In the genomic region with DNA sequence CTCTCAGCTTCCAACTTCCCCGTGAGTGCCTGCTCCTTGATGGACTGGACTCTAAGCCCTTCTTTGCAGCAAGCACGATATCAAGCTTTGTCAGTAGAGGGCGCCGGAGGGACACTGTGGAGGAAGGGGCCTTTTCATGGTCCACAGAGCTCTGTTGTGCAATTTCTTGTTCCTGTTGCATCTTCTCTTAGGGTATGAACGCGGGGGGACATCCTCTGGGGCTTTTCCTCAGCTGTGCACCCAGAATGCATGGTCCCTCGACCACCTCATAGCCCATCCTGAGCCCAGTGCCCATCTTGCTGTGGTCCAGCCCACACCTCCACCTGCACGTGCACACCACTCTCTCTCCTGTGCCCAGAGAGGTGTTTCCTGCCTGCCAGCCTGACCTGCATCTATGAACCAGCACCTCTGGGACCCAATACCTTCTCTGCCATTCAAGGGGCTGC, we compare ENCODE assay signal across 8 cellular contexts.
A peak's percentile ranks its signal among the peaks of the same experiment; 100 is the strongest.
DNase-seq lines count a peak whose midpoint lies in the region; ATAC-seq, FAIRE-seq and TF ChIP-seq lines count a peak whose summit lies in the region.

No MANE protein-coding gene starts in this region.

- DNase-seq in HEK293T (ENCODE audit: extremely low spot score): peak; percentile 81
- peak; percentile 72 to 79 for DNase-seq in NCI-H524 (lab: John Stamatoyannopoulos, UW)
- peak; percentile 26 for DNase-seq in activated CD4-positive, alpha-beta T cell treated with anti-CD3 and anti-CD28 coated beads, Interleukin-2, amount 50 U/mL, for 4 hours
- DNase-seq in H1 (ENCODE audit: low read depth in 1 of 2, low spot score in 2 of 2): peak; percentile 62 to 98
- peak; percentile 78 to 85 for DNase-seq in lung microvascular endothelial cell (ENCODE audit: low read depth in 2 of 2)
- DNase-seq in stimulated activated CD8-positive, alpha-beta memory T cell treated with anti-CD3 and anti-CD28 coated beads, Interleukin-2, amount 100 ng/mL, for 48 hours (ENCODE audit: low read depth in 2 of 2): peak; percentile 55 to 72

- peak; percentile 79 to 94 (median 93) for TF ChIP-seq CTCF in H1 (IDR thresholded peaks at IDR 0.05; ENCODE audit: control extremely low read depth in 1 of 3, insufficient read depth in 1 of 3, low read depth in 1 of 3, low read length in 3 of 3)

- H3K56ac ChIP-seq in H1 (replicated peaks; ENCODE audit: insufficient read length, low read depth, low read length): no peak overlapping the region

- ATAC-seq in GM21619 (IDR thresholded peaks at IDR 0.05; ENCODE audit: unreplicated experiment): no peak

- no peaks in the 10 kb centered on the region for H3K79me1 ChIP-seq in H1 (ENCODE audit: low read depth, low read length)

- TF ChIP-seq EP300 in H1 (IDR thresholded peaks at IDR 0.05; ENCODE audit: borderline replicate concordance in 1 of 2, low read depth in 2 of 2, low read length in 2 of 2): no peak

- no peaks in the 10 kb centered on the region for H3K36me3 ChIP-seq in BLaER1 treated with 17β-estradiol and CSF1 and Interleukin-3, amounts not matched to agents 10 nM and 100 nM
- no peaks in the 10 kb centered on the region for H3K36me3 ChIP-seq in H1 (ENCODE audit: control insufficient read depth in 2 of 4, insufficient read depth in 4 of 4, low read length in 3 of 4)

- H2BK12ac ChIP-seq in H1 (ENCODE audit: low read depth, low read length): peak overlapping the region; percentile 89; the same call in 1 of the 2 replicates

- H4K91ac ChIP-seq in H1 (replicated peaks; ENCODE audit: insufficient read length, low read length): peak overlapping the region; percentile 86

- peak overlapping the region; percentile 72 for H4K5ac ChIP-seq in H1 (ENCODE audit: insufficient read length, low read depth, low read length)

- H3K9ac ChIP-seq in BLaER1 treated with 17β-estradiol and CSF1 and Interleukin-3, amounts not matched to agents 10 nM and 100 nM: peak overlapping the region in 8 of 11 experiments; percentile 43 to 70 (median 62); a peak in 15 of 22 replicates
- no peak overlapping the region for H3K9ac ChIP-seq in H1 (replicated peaks in 1 of 4; ENCODE audit: extremely low read depth in 1 of 4, low read depth in 3 of 4, low read length in 3 of 4)

- peak overlapping the region; percentile 47 for H3K4ac ChIP-seq in H1 (replicated peaks; ENCODE audit: insufficient read length, low read depth, low read length)

- H3K18ac ChIP-seq in H1 (ENCODE audit: extremely low read depth, low read length): peak overlapping the region; percentile 64; the same call in 1 of the 2 replicates

- CTCF ChIA-PET in HEK293T (lab: Yijun Ruan, JAX): interaction anchor here (0.6 to 1.1 kb wide), 10 partner anchors 13 to 587 kb away, joined by 3 to 5 read pairs (median 4); no protein-coding TSS in a partner anchor
- CTCF ChIA-PET in H1 (lab: Charles Lee; ENCODE audit: partially characterized antibody): interaction anchor here (0.6 to 3.4 kb wide), 58 partner anchors 8 to 559 kb away, joined by 3 to 24 read pairs (median 4); no protein-coding TSS in a partner anchor

- H3K27ac ChIP-seq in BLaER1 treated with 17β-estradiol and CSF1 and Interleukin-3, amounts not matched to agents 10 nM and 100 nM: peak overlapping the region in 10 of 11 experiments; percentile 50 to 86 (median 79); a peak in 20 of 22 replicates
- peak overlapping the region; percentile 48 for H3K27ac ChIP-seq in H1 (ENCODE audit: low read depth, low read length)

- H3K27me3 ChIP-seq in BLaER1 treated with 17β-estradiol and CSF1 and Interleukin-3, amounts not matched to agents 10 nM and 100 nM: no peaks in the 10 kb centered on the region
- no peaks in the 10 kb centered on the region for H3K27me3 ChIP-seq in H1 (replicated peaks in 1 of 4; ENCODE audit: control insufficient read depth in 3 of 4, extremely low read depth in 1 of 4, insufficient read depth in 3 of 4, low read length in 3 of 4)

- H2BK120ac ChIP-seq in H1 (replicated peaks; ENCODE audit: low read depth, low read length): peak overlapping the region; percentile 56

- peak overlapping the region; percentile 51 to 94 (median 76); a peak in 21 of 22 replicates for H3K4me2 ChIP-seq in BLaER1 treated with 17β-estradiol and CSF1 and Interleukin-3, amounts not matched to agents 10 nM and 100 nM
- H3K4me2 ChIP-seq in H1 (ENCODE audit: insufficient read depth in 1 of 2, low read depth in 2 of 2, low read length in 2 of 2): no peak overlapping the region

- H3K4me3 ChIP-seq in BLaER1 treated with 17β-estradiol and CSF1 and Interleukin-3, amounts not matched to agents 10 nM and 100 nM: no peak overlapping the region
- no peak overlapping the region for H3K4me3 ChIP-seq in H1 (ENCODE audit: extremely low read depth in 1 of 4, insufficient read depth in 2 of 4, low read depth in 3 of 4, low read length in 4 of 4)

- POLR2A ChIA-PET in HEK293T (lab: Yijun Ruan, JAX) (no interaction called here), H1 (lab: Charles Lee; ENCODE audit: partially characterized antibody) (interaction anchor here (0.9 to 1.0 kb wide), 2 partner anchors 18 to 65 kb away, joined by 3 read pairs; no protein-coding TSS in a partner anchor)

- H3K23me2 ChIP-seq in H1 (ENCODE audit: low read depth, low read length): no peaks in the 10 kb centered on the region

- peak; percentile 81 for FAIRE-seq in H1 (lab: Jason Lieb, UNC)

- peaks cover 8 to 20% (median 16%) of the 10 kb centered on the region in 10 experiments for H3K4me1 ChIP-seq in BLaER1 treated with 17β-estradiol and CSF1 and Interleukin-3, amounts not matched to agents 10 nM and 100 nM
- no peaks in the 10 kb centered on the region; a peak in 2 of 7 replicates for H3K4me1 ChIP-seq in H1 (replicated peaks in 1 of 4; ENCODE audit: control insufficient read depth in 3 of 4, insufficient read depth in 4 of 4, low read length in 3 of 4)

- H2BK5ac ChIP-seq in H1 (ENCODE audit: low read depth, low read length): peak overlapping the region; percentile 74; the same call in 1 of the 2 replicates

- peaks cover 21 to 35% (median 30%) of the 10 kb centered on the region in 11 experiments for H3K9me3 ChIP-seq in BLaER1 treated with 17β-estradiol and CSF1 and Interleukin-3, amounts not matched to agents 10 nM and 100 nM (replicated peaks in 1 of 11)
- H3K9me3 ChIP-seq in H1 (ENCODE audit: insufficient read depth in 2 of 2, low read depth in 1 of 2, low read length in 1 of 2): peaks cover 5 to 6% of the 10 kb centered on the region in 2 experiments; a peak in 1 of 4 replicates

- H3K79me2 ChIP-seq in H1 (ENCODE audit: control insufficient read depth in 1 of 2, insufficient read depth in 2 of 2, low read length in 2 of 2): no peaks in the 10 kb centered on the region

- H4K8ac ChIP-seq in H1 (ENCODE audit: extremely low read depth, insufficient read depth, low read length): peak overlapping the region; percentile 54; the same call in 1 of the 2 replicates

- 0 out of 2 replicates have a peak overlapping the region, but pooled peaks have one; percentile 25 for H2BK15ac ChIP-seq in H1 (ENCODE audit: low read length)

- peak; percentile 96 to 97 for TF ChIP-seq RAD21 in H1 (IDR thresholded peaks at IDR 0.05 in 1 of 2, conservative IDR thresholded peaks at IDR 0.05 in 1 of 2; ENCODE audit: low read depth in 2 of 2, low read length in 2 of 2)

- H3K14ac ChIP-seq in H1 (ENCODE audit: insufficient read length): no peak overlapping the region

- no peak overlapping the region for H2AK5ac ChIP-seq in H1 (ENCODE audit: low read depth, low read length)

- H4K20me1 ChIP-seq in BLaER1 treated with 17β-estradiol and CSF1 and Interleukin-3, amounts not matched to agents 10 nM and 100 nM: no peaks in the 10 kb centered on the region
- no peaks in the 10 kb centered on the region for H4K20me1 ChIP-seq in H1 (replicated peaks in 1 of 2; ENCODE audit: control insufficient read depth in 1 of 2, insufficient read depth in 2 of 2, low read length in 2 of 2)

- no peak for TF ChIP-seq POLR2A in H1 (IDR thresholded peaks at IDR 0.05; ENCODE audit: control extremely low read depth in 1 of 2, low read depth in 2 of 2, low read length in 2 of 2)

- no peak overlapping the region for H3K23ac ChIP-seq in H1 (ENCODE audit: insufficient read length)

- WGBS in H1 (ENCODE audit: extremely low coverage in 1 of 2, insufficient coverage in 1 of 2, insufficient read length in 1 of 2, insufficient replicate concordance in 2 of 2, low coverage in 1 of 2, low lambda C conversion rate in 2 of 2, missing lambda C conversion rate in 1 of 2), 2 experiments: 18% methylated on average over 6 of the region's 8 CpGs; no CpG with 5 or more reads in 1 of the 2 experiments

- H2BK20ac ChIP-seq in H1 (ENCODE audit: low read length): no peak overlapping the region

- peak overlapping the region; percentile 82; the same call in 1 of the 2 replicates for H2AFZ ChIP-seq in H1 (ENCODE audit: low read length)

TF ChIP-seq in HEK293T, 16 proteins besides CTCF, POLR2A, EP300 and RAD21:
- TF ChIP-seq TARDBP (IDR thresholded peaks at IDR 0.05) (no peak), PKNOX1 (IDR thresholded peaks at IDR 0.05) (peak; percentile 36; the same call in 1 of the 2 replicates), FOXK2 (IDR thresholded peaks at IDR 0.05) (no peak)

TF ChIP-seq in H1, 55 proteins besides CTCF, POLR2A, EP300 and RAD21 (continues in another document):
- TF ChIP-seq RFX5 (IDR thresholded peaks at IDR 0.05; ENCODE audit: borderline replicate concordance, low read depth, low read length) (no peak), TEAD4 (IDR thresholded peaks at IDR 0.05; ENCODE audit: low read depth, low read length) (no peak), CBX8 (IDR thresholded peaks at IDR 0.05; ENCODE audit: borderline replicate concordance, low read depth, low read length) (no peak), SIX5 (IDR thresholded peaks at IDR 0.05; ENCODE audit: low read depth, low read length) (no peak), TBP (IDR thresholded peaks at IDR 0.05; ENCODE audit: low read depth, low read length) (peak; percentile 11; the same call in 1 of the 2 replicates), SAP30 (IDR thresholded peaks at IDR 0.05; ENCODE audit: insufficient read depth, insufficient replicate concordance, low read length) (no peak), NRF1 (IDR thresholded peaks at IDR 0.05; ENCODE audit: low read depth, low read length) (no peak), KDM1A (IDR thresholded peaks at IDR 0.05; ENCODE audit: borderline replicate concordance, low read length) (no peak), SP2 (IDR thresholded peaks at IDR 0.05; ENCODE audit: low read length) (no peak), HDAC2 (IDR thresholded peaks at IDR 0.05; ENCODE audit: borderline replicate concordance in 1 of 2, low read depth in 2 of 2, low read length in 2 of 2) (no peak), SRF (IDR thresholded peaks at IDR 0.05; ENCODE audit: low read depth, low read length) (no peak), GTF2F1 (IDR thresholded peaks at IDR 0.05; ENCODE audit: borderline replicate concordance, low read depth, low read length) (no peak), POU5F1 (IDR thresholded peaks at IDR 0.05; ENCODE audit: low read depth, low read length) (no peak), PHF8 (conservative IDR thresholded peaks at IDR 0.05; ENCODE audit: low read depth, low read length) (no peak), SP1 (IDR thresholded peaks at IDR 0.05; ENCODE audit: low read depth, low read length) (no peak), RBBP5 (IDR thresholded peaks at IDR 0.05; ENCODE audit: borderline replicate concordance, low read depth, low read length) (no peak), SIRT6 (IDR thresholded peaks at IDR 0.05; ENCODE audit: low read length) (no peak)

Comparison
In these comparisons a context has a peak if more than half of its experiments do, and no peak if none do; other contexts are left out.
1. H3K4me2 ChIP-seq: peak in BLaER1 treated with 17β-estradiol and CSF1 and Interleukin-3, amounts not matched to agents 10 nM and 100 nM (11 of 11); none in H1 (0 of 2).
2. H3K9ac ChIP-seq: peak in BLaER1 treated with 17β-estradiol and CSF1 and Interleukin-3, amounts not matched to agents 10 nM and 100 nM (8 of 11); none in H1 (0 of 4).
3. DNase-seq: peak in every context shown above with its lines; median percentile 82 in lung microvascular endothelial cell; 81 in HEK293T; 80 in H1; 76 in NCI-H524; 64 in stimulated activated CD8-positive, alpha-beta memory T cell treated with anti-CD3 and anti-CD28 coated beads, Interleukin-2, amount 100 ng/mL, for 48 hours; 26 in activated CD4-positive, alpha-beta T cell treated with anti-CD3 and anti-CD28 coated beads, Interleukin-2, amount 50 U/mL, for 4 hours.